ENCODE assay signal across 10 cellular contexts in genomic region chr13:111176421-111176820, GRCh38.
DNase-seq lines count a peak whose midpoint lies in the region; ATAC-seq and TF ChIP-seq lines count a peak whose summit lies in the region.
"Had no signal": no experiment of that assay in that cellular context is flagged by ENCODE, and none has a peak within 500 bp of the region (broad histone marks: within the 10 kb centered on the region; RNA-seq: fewer than 3 reads in every experiment).

No MANE protein-coding gene starts in this region.

- H3K27ac ChIP-seq in foreskin keratinocyte (peak overlapping the region; percentile 75), suprapubic skin (peak overlapping the region; percentile 72)

- peaks cover 70% of the 10 kb centered on the region for H3K4me1 Mint-ChIP-seq in activated CD4-positive, alpha-beta T cell treated with anti-CD3 and anti-CD28 coated beads for 36 hours
- peaks cover 74% of the 10 kb centered on the region for H3K4me1 Mint-ChIP-seq in activated T-helper 1 cell treated with anti-CD3 and anti-CD28 coated beads, Interleukin-12 subunit alpha, Interleukin-12 subunit beta, Interleukin-2, Interleukin-4 antibody, amounts not matched to agents 30 ng/mL and 10 ng/mL and 1 ng/mL, durations not matched to agents 14 hours and 24 hours and 36 hours (ENCODE audit: low read depth)

- WGBS in suprapubic skin = 92% methylated on average over 8 of the region's 8 CpGs

- H3K27me3 ChIP-seq in foreskin keratinocyte (no peaks in the 10 kb centered on the region), suprapubic skin (no peaks in the 10 kb centered on the region)

- H3K4me3 Mint-ChIP-seq in activated CD4-positive, alpha-beta T cell treated with anti-CD3 and anti-CD28 coated beads for 36 hours = no peak overlapping the region
- H3K4me3 Mint-ChIP-seq in activated T-helper 1 cell treated with anti-CD3 and anti-CD28 coated beads, Interleukin-12 subunit alpha, Interleukin-12 subunit beta, Interleukin-2, Interleukin-4 antibody, amounts not matched to agents 30 ng/mL and 10 ng/mL and 1 ng/mL, durations not matched to agents 14 hours and 24 hours and 36 hours = no peak overlapping the region

- no peak for TF ChIP-seq EP300 in suprapubic skin (IDR thresholded peaks at IDR 0.05)

- DNase-seq in activated CD4-positive, alpha-beta T cell treated with anti-CD3 and anti-CD28 coated beads for 36 hours = no peak
- DNase-seq in activated CD4-positive, alpha-beta T cell treated with anti-CD3 and anti-CD28 coated beads, Interleukin-2, amount 50 U/mL, for 1 hour = no peak
- DNase-seq in activated T-helper 1 cell treated with anti-CD3 and anti-CD28 coated beads, Interleukin-12 subunit alpha, Interleukin-12 subunit beta, Interleukin-2, Interleukin-4 antibody, amounts not matched to agents 30 ng/mL and 10 ng/mL and 1 ng/mL, durations not matched to agents 14 hours and 24 hours and 36 hours (ENCODE audit: low spot score) = no peak
- DNase-seq in foreskin keratinocyte (no peak), suprapubic skin (ENCODE audit: low spot score in 2 of 2) (no peak), COR-L47 (lab: John Stamatoyannopoulos, UW) (no peak), ecto neural progenitor cell (ENCODE audit: low spot score) (no peak)
- DNase-seq: 8988T; activated CD8-positive, alpha-beta memory T cell treated with anti-CD3 and anti-CD28 coated beads for 24 hours had no signal

- intact Hi-C loops in activated CD4-positive, alpha-beta T cell treated with anti-CD3 and anti-CD28 coated beads for 36 hours (cut with DNase I, micrococcal nuclease) = no loop called here
- intact Hi-C loops in activated T-helper 1 cell treated with anti-CD3 and anti-CD28 coated beads, Interleukin-12 subunit alpha, Interleukin-12 subunit beta, Interleukin-2, Interleukin-4 antibody, amounts not matched to agents 30 ng/mL and 10 ng/mL and 1 ng/mL, durations not matched to agents 14 hours and 24 hours and 36 hours (cut with micrococcal nuclease) = no loop called here

- ATAC-seq in activated CD4-positive, alpha-beta T cell treated with anti-CD3 and anti-CD28 coated beads for 36 hours = no peak
- no peak for ATAC-seq in foreskin keratinocyte
- ATAC-seq in GM21367 (IDR thresholded peaks at IDR 0.05; ENCODE audit: unreplicated experiment) = no peak

- H3K9me3 ChIP-seq in suprapubic skin = no peaks in the 10 kb centered on the region

- no peak for TF ChIP-seq CTCF in foreskin keratinocyte (conservative IDR thresholded peaks at IDR 0.05)
- no peak for TF ChIP-seq CTCF in suprapubic skin (IDR thresholded peaks at IDR 0.05)

- peaks cover 9% of the 10 kb centered on the region for H3K9me3 Mint-ChIP-seq in activated CD4-positive, alpha-beta T cell treated with anti-CD3 and anti-CD28 coated beads for 36 hours (ENCODE audit: low read depth)
- peaks cover 20% of the 10 kb centered on the region for H3K9me3 Mint-ChIP-seq in activated T-helper 1 cell treated with anti-CD3 and anti-CD28 coated beads, Interleukin-12 subunit alpha, Interleukin-12 subunit beta, Interleukin-2, Interleukin-4 antibody, amounts not matched to agents 30 ng/mL and 10 ng/mL and 1 ng/mL, durations not matched to agents 14 hours and 24 hours and 36 hours

- POLR2A ChIA-PET in activated CD4-positive, alpha-beta T cell treated with anti-CD3 and anti-CD28 coated beads for 36 hours (lab: Charles Lee) = no interaction called here

- no peak overlapping the region for H3K4me3 ChIP-seq in suprapubic skin

- TF ChIP-seq POLR2A in suprapubic skin (IDR thresholded peaks at IDR 0.05) = no peak

- peak overlapping the region; percentile 48 for H3K27ac Mint-ChIP-seq in activated CD4-positive, alpha-beta T cell treated with anti-CD3 and anti-CD28 coated beads for 36 hours
- peak overlapping the region; percentile 76 for H3K27ac Mint-ChIP-seq in activated T-helper 1 cell treated with anti-CD3 and anti-CD28 coated beads, Interleukin-12 subunit alpha, Interleukin-12 subunit beta, Interleukin-2, Interleukin-4 antibody, amounts not matched to agents 30 ng/mL and 10 ng/mL and 1 ng/mL, durations not matched to agents 14 hours and 24 hours and 36 hours

- H3K36me3 Mint-ChIP-seq in activated CD4-positive, alpha-beta T cell treated with anti-CD3 and anti-CD28 coated beads for 36 hours (ENCODE audit: low read depth) = peaks cover 61% of the 10 kb centered on the region
- H3K36me3 Mint-ChIP-seq in activated T-helper 1 cell treated with anti-CD3 and anti-CD28 coated beads, Interleukin-12 subunit alpha, Interleukin-12 subunit beta, Interleukin-2, Interleukin-4 antibody, amounts not matched to agents 30 ng/mL and 10 ng/mL and 1 ng/mL, durations not matched to agents 14 hours and 24 hours and 36 hours (ENCODE audit: low read depth) = peaks cover 60% of the 10 kb centered on the region

- no peaks in the 10 kb centered on the region for H3K36me3 ChIP-seq in suprapubic skin

- no peaks in the 10 kb centered on the region for H3K27me3 Mint-ChIP-seq in activated CD4-positive, alpha-beta T cell treated with anti-CD3 and anti-CD28 coated beads for 36 hours
- H3K27me3 Mint-ChIP-seq in activated T-helper 1 cell treated with anti-CD3 and anti-CD28 coated beads, Interleukin-12 subunit alpha, Interleukin-12 subunit beta, Interleukin-2, Interleukin-4 antibody, amounts not matched to agents 30 ng/mL and 10 ng/mL and 1 ng/mL, durations not matched to agents 14 hours and 24 hours and 36 hours (ENCODE audit: insufficient read depth) = no peaks in the 10 kb centered on the region

- CTCF ChIA-PET in activated CD4-positive, alpha-beta T cell treated with anti-CD3 and anti-CD28 coated beads for 36 hours (lab: Charles Lee) = interaction anchor here (0.6 to 1.1 kb wide), 3 partner anchors 109 to 181 kb away, joined by 3 read pairs; no protein-coding TSS in a partner anchor

- H3K4me1 ChIP-seq in foreskin keratinocyte (peaks cover 5% of the 10 kb centered on the region), suprapubic skin (peaks cover 72% of the 10 kb centered on the region)
